6 cellular contexts compared by ENCODE assay signal in the genomic region with DNA sequence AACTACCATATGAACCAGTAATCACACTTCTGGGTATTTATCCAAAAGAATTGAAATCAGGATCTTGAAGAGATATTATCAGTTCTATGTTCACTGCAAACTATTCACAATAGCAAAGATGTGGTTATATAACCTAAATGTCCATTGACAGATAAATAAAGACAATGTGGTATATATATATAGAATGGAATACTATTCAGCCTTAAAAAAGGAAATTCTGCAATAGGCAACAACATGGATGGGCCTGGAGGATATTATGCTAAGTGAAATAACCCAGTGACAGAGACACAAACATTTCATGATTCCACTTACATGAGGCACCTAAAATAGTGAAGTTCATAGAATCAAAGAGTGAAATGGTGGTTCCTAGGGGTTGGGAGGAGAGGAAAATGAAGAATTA.
"Had no signal": no experiment of that assay in that cellular context is flagged by ENCODE, and none has a peak within 500 bp of the region (broad histone marks: within the 10 kb centered on the region; RNA-seq: fewer than 3 reads in every experiment).

No MANE protein-coding gene starts in this region.

- DNase-seq: IMR-90, KBM-7, KG1 had no signal

- ATAC-seq: HepG2 had no signal

- FAIRE-seq: HepG2, HTR-8/SVneo had no signal

- H3K27ac ChIP-seq: HL-60 had no signal
